Comparison of ENCODE assay signal across 12 cellular contexts in the genomic region with DNA sequence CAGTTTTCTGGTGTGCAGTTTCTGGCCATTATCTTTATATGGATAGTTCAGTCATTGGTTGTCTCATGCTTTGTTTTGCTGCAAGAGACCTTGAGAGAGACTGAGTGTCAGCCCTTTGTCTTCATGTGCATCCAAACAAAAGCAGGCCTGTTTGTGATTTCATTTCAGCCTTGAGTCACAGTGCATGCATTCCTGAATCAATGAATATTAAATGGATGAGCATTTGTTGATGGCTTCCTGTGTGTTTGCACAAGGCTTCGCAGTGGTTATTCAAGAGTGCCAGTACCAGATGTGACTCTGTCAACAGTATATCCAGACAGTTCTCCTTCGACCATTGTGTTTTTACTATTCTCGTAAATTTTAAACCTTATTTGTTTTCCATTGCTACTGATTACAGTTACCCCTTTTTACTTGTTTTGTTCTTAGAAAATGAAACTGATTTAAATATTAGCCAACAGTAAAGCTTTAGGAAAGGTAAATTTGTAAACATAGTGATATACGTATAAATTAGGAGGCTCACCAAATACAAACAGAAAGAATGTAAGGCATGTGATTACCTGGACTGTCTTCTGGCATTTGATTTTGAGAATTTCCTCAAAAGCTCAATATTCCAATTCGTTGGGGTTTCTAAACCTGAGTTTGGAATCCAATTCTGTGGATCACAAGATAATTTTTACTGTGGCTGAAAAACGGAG.
DNase-seq lines count a peak whose midpoint lies in the region; ATAC-seq and TF ChIP-seq lines count a peak whose summit lies in the region.
"Had no signal": no experiment of that assay in that cellular context is flagged by ENCODE, and none has a peak within 500 bp of the region (broad histone marks: within the 10 kb centered on the region; RNA-seq: fewer than 3 reads in every experiment).

No MANE protein-coding gene starts in this region.

- H3K4me3 ChIP-seq in lower lobe of right lung (no peak overlapping the region), mesenchymal stem cell (ENCODE audit: insufficient read depth in 1 of 2, low read depth in 1 of 2, low read length in 2 of 2) (no peak overlapping the region)
- H3K4me3 ChIP-seq: heart left ventricle had no signal

- H4K91ac ChIP-seq in mesenchymal stem cell (ENCODE audit: low read length): no peak overlapping the region

- H3K9me3 ChIP-seq in ES-I3 (ENCODE audit: control insufficient read depth, insufficient read depth, low read length): no peaks in the 10 kb centered on the region
- no peaks in the 10 kb centered on the region for H3K9me3 ChIP-seq in lower lobe of right lung
- H3K9me3 ChIP-seq in mesenchymal stem cell (ENCODE audit: control insufficient read depth, low read length): no peaks in the 10 kb centered on the region
- H3K9me3 ChIP-seq: heart left ventricle had no signal

- H3K18ac ChIP-seq in mesenchymal stem cell (ENCODE audit: low read depth in 1 of 2, low read length in 2 of 2): no peak overlapping the region

- no peak overlapping the region for H2AK5ac ChIP-seq in mesenchymal stem cell (ENCODE audit: low read length, severe bottlenecking)

- H2BK12ac ChIP-seq in mesenchymal stem cell (ENCODE audit: low read length in 2 of 2): no peak overlapping the region

- H3K36me3 ChIP-seq in ES-I3 (ENCODE audit: insufficient read depth, low read length) (no peaks in the 10 kb centered on the region), lower lobe of right lung (no peaks in the 10 kb centered on the region), mesenchymal stem cell (ENCODE audit: control insufficient read depth in 1 of 2, insufficient read depth in 2 of 2, low read depth in 1 of 2, low read length in 2 of 2) (no peaks in the 10 kb centered on the region)
- H3K36me3 ChIP-seq: heart left ventricle had no signal

- H3K4me1 ChIP-seq in ES-I3 (ENCODE audit: insufficient read depth, low read length): peaks cover 40% of the 10 kb centered on the region
- H3K4me1 ChIP-seq in foreskin keratinocyte: no peaks in the 10 kb centered on the region
- no peaks in the 10 kb centered on the region for H3K4me1 ChIP-seq in lower lobe of right lung
- no peaks in the 10 kb centered on the region for H3K4me1 ChIP-seq in mesenchymal stem cell (ENCODE audit: control insufficient read depth, insufficient read depth, low read depth, low read length)
- H3K4me1 ChIP-seq: heart left ventricle had no signal

- WGBS in mesenchymal stem cell: 51% methylated on average over 5 of the region's 6 CpGs

- H3K4ac ChIP-seq in mesenchymal stem cell (ENCODE audit: low read depth in 1 of 2, low read length in 2 of 2): no peak overlapping the region

- H3K14ac ChIP-seq in mesenchymal stem cell (ENCODE audit: low read length in 2 of 2): no peak overlapping the region

- no peak overlapping the region for H2BK120ac ChIP-seq in mesenchymal stem cell (ENCODE audit: low read depth, low read length)

- intact Hi-C loops in lower lobe of right lung (cut with DNase I): no loop called here

- no peak overlapping the region for H3K23ac ChIP-seq in mesenchymal stem cell (ENCODE audit: low read length in 2 of 2)

- TF ChIP-seq CTCF in foreskin keratinocyte (conservative IDR thresholded peaks at IDR 0.05) (no peak), lower lobe of right lung (IDR thresholded peaks at IDR 0.05) (no peak)

- H4K8ac ChIP-seq in mesenchymal stem cell (ENCODE audit: low read length): no peak overlapping the region

- peak overlapping the region; percentile 10; the same call in 1 of the 2 replicates for H3K9ac ChIP-seq in ES-I3 (ENCODE audit: low read depth, low read length)
- no peak overlapping the region for H3K9ac ChIP-seq in mesenchymal stem cell (ENCODE audit: low read length)
- H3K9ac ChIP-seq: KMS-11 had no signal

- H2AFZ ChIP-seq in mesenchymal stem cell (ENCODE audit: low read depth, low read length): no peak overlapping the region

- H3K27ac ChIP-seq in foreskin keratinocyte: no peak overlapping the region
- no peak overlapping the region for H3K27ac ChIP-seq in lower lobe of right lung
- H3K27ac ChIP-seq in mesenchymal stem cell (ENCODE audit: low read length, poor library complexity, severe bottlenecking): no peak overlapping the region
- H3K27ac ChIP-seq: heart left ventricle, KMS-11 had no signal

- ATAC-seq in foreskin keratinocyte (no peak), lower lobe of right lung (no peak)
- ATAC-seq: effector memory CD8-positive, alpha-beta T cell; heart left ventricle had no signal

- no peaks in the 10 kb centered on the region for H3K79me1 ChIP-seq in mesenchymal stem cell (replicated peaks; ENCODE audit: low read length, poor library complexity, severe bottlenecking)

- no peak overlapping the region for H2BK15ac ChIP-seq in mesenchymal stem cell (ENCODE audit: low read depth, poor library complexity, severe bottlenecking)

- H3K4me2 ChIP-seq in mesenchymal stem cell (ENCODE audit: low read length, poor library complexity, severe bottlenecking): no peak overlapping the region
- H3K4me2 ChIP-seq: KMS-11 had no signal

- H2BK5ac ChIP-seq in mesenchymal stem cell (ENCODE audit: low read depth, low read length, poor library complexity, severe bottlenecking): no peak overlapping the region

- H3K27me3 ChIP-seq in foreskin keratinocyte: no peaks in the 10 kb centered on the region
- no peaks in the 10 kb centered on the region for H3K27me3 ChIP-seq in lower lobe of right lung (ENCODE audit: low read depth)
- H3K27me3 ChIP-seq in mesenchymal stem cell (ENCODE audit: control insufficient read depth in 1 of 2, insufficient read depth in 1 of 2, low read length in 2 of 2): no peaks in the 10 kb centered on the region
- H3K27me3 ChIP-seq: heart left ventricle had no signal

- DNase-seq in NCI-H748 (lab: John Stamatoyannopoulos, UW; ENCODE audit: unreplicated experiment) (peak; percentile 91), foreskin keratinocyte (peak; percentile 0 to 3), nucleus accumbens (lab: John Stamatoyannopoulos, UW) (peak in 33 of 56 donors; percentile 1 to 64 (median 22)), lower lobe of right lung (no peak), CD1c-positive myeloid dendritic cell (ENCODE audit: extremely low spot score) (no peak), NCI-H2029 (lab: John Stamatoyannopoulos, UW) (no peak), mesenchymal stem cell (no peak)
- DNase-seq: activated T-cell treated with anti-CD3 and anti-CD28 coated beads for 4 hours; effector memory CD8-positive, alpha-beta T cell; heart left ventricle had no signal

Comparison
In these comparisons a context has a peak if more than half of its experiments do, and no peak if none do; other contexts are left out.
1. DNase-seq: peak in NCI-H748 (single experiment), foreskin keratinocyte (2 of 2) and nucleus accumbens (33 of 56); none in lower lobe of right lung (single experiment), CD1c-positive myeloid dendritic cell (single experiment), NCI-H2029 (single experiment) and mesenchymal stem cell (single experiment).